ENCODE assay signal across 2 cellular contexts in genomic region chr1:226577401-226578180, GRCh38.
TF ChIP-seq lines count a peak whose summit lies in the region.

No MANE protein-coding gene starts in this region.

TF ChIP-seq in GM23338, 12 proteins besides CTCF, POLR2A, EP300 and RAD21 (continued from another document):
- TF ChIP-seq, protein P1, sequence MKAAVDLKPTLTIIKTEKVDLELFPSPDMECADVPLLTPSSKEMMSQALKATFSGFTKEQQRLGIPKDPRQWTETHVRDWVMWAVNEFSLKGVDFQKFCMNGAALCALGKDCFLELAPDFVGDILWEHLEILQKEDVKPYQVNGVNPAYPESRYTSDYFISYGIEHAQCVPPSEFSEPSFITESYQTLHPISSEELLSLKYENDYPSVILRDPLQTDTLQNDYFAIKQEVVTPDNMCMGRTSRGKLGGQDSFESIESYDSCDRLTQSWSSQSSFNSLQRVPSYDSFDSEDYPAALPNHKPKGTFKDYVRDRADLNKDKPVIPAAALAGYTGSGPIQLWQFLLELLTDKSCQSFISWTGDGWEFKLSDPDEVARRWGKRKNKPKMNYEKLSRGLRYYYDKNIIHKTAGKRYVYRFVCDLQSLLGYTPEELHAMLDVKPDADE (IDR thresholded peaks at IDR 0.05): no peak
- no peak for TF ChIP-seq ZNF462 (CRISPR knock-in tag; IDR thresholded peaks at IDR 0.05)
- no peak for TF ChIP-seq JUNB (IDR thresholded peaks at IDR 0.05; ENCODE audit: unreplicated experiment)
- TF ChIP-seq ZNF331 (CRISPR knock-in tag; IDR thresholded peaks at IDR 0.05; ENCODE audit: low read depth): no peak
- no peak for TF ChIP-seq EZH2 (IDR thresholded peaks at IDR 0.05; ENCODE audit: low read depth, unreplicated experiment)
- TF ChIP-seq ZNF114 (CRISPR knock-in tag; IDR thresholded peaks at IDR 0.05): no peak
- TF ChIP-seq CREB1 (CRISPR knock-in tag; IDR thresholded peaks at IDR 0.05; ENCODE audit: low read depth): no peak

TF ChIP-seq in K562, 482 proteins besides CTCF, POLR2A, EP300 and RAD21:
- TF ChIP-seq, protein P2, sequence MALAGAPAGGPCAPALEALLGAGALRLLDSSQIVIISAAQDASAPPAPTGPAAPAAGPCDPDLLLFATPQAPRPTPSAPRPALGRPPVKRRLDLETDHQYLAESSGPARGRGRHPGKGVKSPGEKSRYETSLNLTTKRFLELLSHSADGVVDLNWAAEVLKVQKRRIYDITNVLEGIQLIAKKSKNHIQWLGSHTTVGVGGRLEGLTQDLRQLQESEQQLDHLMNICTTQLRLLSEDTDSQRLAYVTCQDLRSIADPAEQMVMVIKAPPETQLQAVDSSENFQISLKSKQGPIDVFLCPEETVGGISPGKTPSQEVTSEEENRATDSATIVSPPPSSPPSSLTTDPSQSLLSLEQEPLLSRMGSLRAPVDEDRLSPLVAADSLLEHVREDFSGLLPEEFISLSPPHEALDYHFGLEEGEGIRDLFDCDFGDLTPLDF (CRISPR knock-in tag; IDR thresholded peaks at IDR 0.05): no peak
- TF ChIP-seq LEF1 (IDR thresholded peaks at IDR 0.05): no peak
- 0 out of 2 replicates have a peak, but pooled peaks have one; percentile 18 for TF ChIP-seq OTX1 (CRISPR knock-in tag; IDR thresholded peaks at IDR 0.05)
- TF ChIP-seq JUND (IDR thresholded peaks at IDR 0.05; ENCODE audit: borderline replicate concordance, low read depth, low read length): no peak
- TF ChIP-seq JUND (tag; IDR thresholded peaks at IDR 0.05; ENCODE audit: borderline replicate concordance, low read depth, low read length): no peak
- TF ChIP-seq NFE2 (IDR thresholded peaks at IDR 0.05; ENCODE audit: low read depth): peak; percentile 30; the same call in 1 of the 2 replicates
